Comparison of ENCODE assay signal across 1 cellular context in the genomic region with DNA sequence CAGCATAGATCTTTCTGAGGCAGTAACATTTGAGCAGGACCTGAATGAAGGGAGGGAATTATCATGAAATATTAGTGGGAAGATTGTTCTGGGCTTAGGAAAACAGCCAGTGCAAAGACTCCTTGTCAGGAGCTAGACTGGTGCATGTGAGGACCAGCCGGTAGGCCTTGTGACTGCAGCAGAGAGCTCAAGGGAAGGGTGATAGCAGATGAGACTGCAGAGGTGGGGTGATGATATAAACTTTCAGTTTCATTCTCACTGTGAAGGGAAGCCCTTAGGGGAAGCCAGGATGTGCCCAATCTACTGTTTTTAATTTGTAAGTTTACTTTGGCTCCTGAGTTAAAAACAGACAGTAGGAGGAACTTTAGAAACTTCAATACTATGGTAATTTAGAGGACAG.
TF ChIP-seq lines count a peak whose summit lies in the region.

No MANE protein-coding gene starts in this region.

TF ChIP-seq in GM12878, 131 proteins besides CTCF, POLR2A, EP300 and RAD21 (continued from another document and continues in another):
- TF ChIP-seq, protein P1, sequence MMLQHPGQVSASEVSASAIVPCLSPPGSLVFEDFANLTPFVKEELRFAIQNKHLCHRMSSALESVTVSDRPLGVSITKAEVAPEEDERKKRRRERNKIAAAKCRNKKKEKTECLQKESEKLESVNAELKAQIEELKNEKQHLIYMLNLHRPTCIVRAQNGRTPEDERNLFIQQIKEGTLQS (IDR thresholded peaks at IDR 0.05; ENCODE audit: borderline replicate concordance, extremely low read depth, low read depth, low read length), result no peak
- TF ChIP-seq ETV6 (conservative IDR thresholded peaks at IDR 0.05 in 1 of 2, IDR thresholded peaks at IDR 0.05 in 1 of 2; ENCODE audit: borderline replicate concordance in 1 of 2, low read depth in 1 of 2), result peak in 1 of 2 experiments; percentile 69; a peak in 1 of 4 replicates
- TF ChIP-seq SIX5 (IDR thresholded peaks at IDR 0.05; ENCODE audit: low read depth, low read length, severe bottlenecking), result no peak
- TF ChIP-seq SRF (IDR thresholded peaks at IDR 0.05; ENCODE audit: low read depth in 2 of 2, low read length in 2 of 2), result 0 out of 4 replicates have a peak, but pooled peaks of 1 of the 2 experiments have one; percentile 16
- 0 out of 2 replicates have a peak, but pooled peaks have one; percentile 47 for TF ChIP-seq GABPA (IDR thresholded peaks at IDR 0.05; ENCODE audit: low read depth)
- TF ChIP-seq CREM (IDR thresholded peaks at IDR 0.05; ENCODE audit: low read depth), result peak; percentile 61; the same call in 1 of the 2 replicates
- TF ChIP-seq NR2C1 (IDR thresholded peaks at IDR 0.05), result no peak
- TF ChIP-seq ZZZ3 (IDR thresholded peaks at IDR 0.05; ENCODE audit: control insufficient read depth, insufficient read length, low read depth), result no peak
- peak; percentile 29; the same call in 1 of the 2 replicates for TF ChIP-seq RUNX3 (IDR thresholded peaks at IDR 0.05; ENCODE audit: low read length)
- TF ChIP-seq SPI1 (IDR thresholded peaks at IDR 0.05; ENCODE audit: borderline replicate concordance, insufficient read depth, low read depth, low read length), result peak; percentile 36; the same call in 1 of the 2 replicates
- TF ChIP-seq TCF12 (IDR thresholded peaks at IDR 0.05; ENCODE audit: low read depth, low read length), result 0 out of 2 replicates have a peak, but pooled peaks have one; percentile 31
- TF ChIP-seq NFIC (IDR thresholded peaks at IDR 0.05; ENCODE audit: low read depth, low read length), result peak; percentile 72; the same call in 1 of the 2 replicates
- TF ChIP-seq, protein P2, sequence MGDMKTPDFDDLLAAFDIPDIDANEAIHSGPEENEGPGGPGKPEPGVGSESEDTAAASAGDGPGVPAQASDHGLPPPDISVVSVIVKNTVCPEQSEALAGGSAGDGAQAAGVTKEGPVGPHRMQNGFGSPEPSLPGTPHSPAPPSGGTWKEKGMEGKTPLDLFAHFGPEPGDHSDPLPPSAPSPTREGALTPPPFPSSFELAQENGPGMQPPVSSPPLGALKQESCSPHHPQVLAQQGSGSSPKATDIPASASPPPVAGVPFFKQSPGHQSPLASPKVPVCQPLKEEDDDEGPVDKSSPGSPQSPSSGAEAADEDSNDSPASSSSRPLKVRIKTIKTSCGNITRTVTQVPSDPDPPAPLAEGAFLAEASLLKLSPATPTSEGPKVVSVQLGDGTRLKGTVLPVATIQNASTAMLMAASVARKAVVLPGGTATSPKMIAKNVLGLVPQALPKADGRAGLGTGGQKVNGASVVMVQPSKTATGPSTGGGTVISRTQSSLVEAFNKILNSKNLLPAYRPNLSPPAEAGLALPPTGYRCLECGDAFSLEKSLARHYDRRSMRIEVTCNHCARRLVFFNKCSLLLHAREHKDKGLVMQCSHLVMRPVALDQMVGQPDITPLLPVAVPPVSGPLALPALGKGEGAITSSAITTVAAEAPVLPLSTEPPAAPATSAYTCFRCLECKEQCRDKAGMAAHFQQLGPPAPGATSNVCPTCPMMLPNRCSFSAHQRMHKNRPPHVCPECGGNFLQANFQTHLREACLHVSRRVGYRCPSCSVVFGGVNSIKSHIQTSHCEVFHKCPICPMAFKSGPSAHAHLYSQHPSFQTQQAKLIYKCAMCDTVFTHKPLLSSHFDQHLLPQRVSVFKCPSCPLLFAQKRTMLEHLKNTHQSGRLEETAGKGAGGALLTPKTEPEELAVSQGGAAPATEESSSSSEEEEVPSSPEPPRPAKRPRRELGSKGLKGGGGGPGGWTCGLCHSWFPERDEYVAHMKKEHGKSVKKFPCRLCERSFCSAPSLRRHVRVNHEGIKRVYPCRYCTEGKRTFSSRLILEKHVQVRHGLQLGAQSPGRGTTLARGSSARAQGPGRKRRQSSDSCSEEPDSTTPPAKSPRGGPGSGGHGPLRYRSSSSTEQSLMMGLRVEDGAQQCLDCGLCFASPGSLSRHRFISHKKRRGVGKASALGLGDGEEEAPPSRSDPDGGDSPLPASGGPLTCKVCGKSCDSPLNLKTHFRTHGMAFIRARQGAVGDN (IDR thresholded peaks at IDR 0.05), result peak; percentile 75
- TF ChIP-seq ASH2L (IDR thresholded peaks at IDR 0.05; ENCODE audit: borderline replicate concordance, low read depth), result peak; percentile 39; the same call in 1 of the 2 replicates
- TF ChIP-seq ATF7 (IDR thresholded peaks at IDR 0.05; ENCODE audit: low read depth), result peak; percentile 81
- no peak for TF ChIP-seq RFX5 (IDR thresholded peaks at IDR 0.05; ENCODE audit: low read depth, low read length)
- no peak for TF ChIP-seq YBX1 (IDR thresholded peaks at IDR 0.05)
- TF ChIP-seq DPF2 (IDR thresholded peaks at IDR 0.05), result peak; percentile 61
- 0 out of 2 replicates have a peak, but pooled peaks have one; percentile 25 for TF ChIP-seq POLR2AphosphoS5 (IDR thresholded peaks at IDR 0.05; ENCODE audit: low read length)
- peak; percentile 53; the same call in 1 of the 2 replicates for TF ChIP-seq IRF4 (IDR thresholded peaks at IDR 0.05; ENCODE audit: low read depth, low read length)
- TF ChIP-seq EGR1 (IDR thresholded peaks at IDR 0.05; ENCODE audit: borderline replicate concordance in 1 of 2, low read depth in 2 of 2, low read length in 2 of 2), result no peak
- no peak for TF ChIP-seq LARP7 (IDR thresholded peaks at IDR 0.05)
- TF ChIP-seq NR2C2 (IDR thresholded peaks at IDR 0.05; ENCODE audit: borderline replicate concordance, control insufficient read depth, insufficient read length, low read depth), result no peak
- TF ChIP-seq NBN (IDR thresholded peaks at IDR 0.05), result peak; percentile 74
- TF ChIP-seq, protein P3, sequence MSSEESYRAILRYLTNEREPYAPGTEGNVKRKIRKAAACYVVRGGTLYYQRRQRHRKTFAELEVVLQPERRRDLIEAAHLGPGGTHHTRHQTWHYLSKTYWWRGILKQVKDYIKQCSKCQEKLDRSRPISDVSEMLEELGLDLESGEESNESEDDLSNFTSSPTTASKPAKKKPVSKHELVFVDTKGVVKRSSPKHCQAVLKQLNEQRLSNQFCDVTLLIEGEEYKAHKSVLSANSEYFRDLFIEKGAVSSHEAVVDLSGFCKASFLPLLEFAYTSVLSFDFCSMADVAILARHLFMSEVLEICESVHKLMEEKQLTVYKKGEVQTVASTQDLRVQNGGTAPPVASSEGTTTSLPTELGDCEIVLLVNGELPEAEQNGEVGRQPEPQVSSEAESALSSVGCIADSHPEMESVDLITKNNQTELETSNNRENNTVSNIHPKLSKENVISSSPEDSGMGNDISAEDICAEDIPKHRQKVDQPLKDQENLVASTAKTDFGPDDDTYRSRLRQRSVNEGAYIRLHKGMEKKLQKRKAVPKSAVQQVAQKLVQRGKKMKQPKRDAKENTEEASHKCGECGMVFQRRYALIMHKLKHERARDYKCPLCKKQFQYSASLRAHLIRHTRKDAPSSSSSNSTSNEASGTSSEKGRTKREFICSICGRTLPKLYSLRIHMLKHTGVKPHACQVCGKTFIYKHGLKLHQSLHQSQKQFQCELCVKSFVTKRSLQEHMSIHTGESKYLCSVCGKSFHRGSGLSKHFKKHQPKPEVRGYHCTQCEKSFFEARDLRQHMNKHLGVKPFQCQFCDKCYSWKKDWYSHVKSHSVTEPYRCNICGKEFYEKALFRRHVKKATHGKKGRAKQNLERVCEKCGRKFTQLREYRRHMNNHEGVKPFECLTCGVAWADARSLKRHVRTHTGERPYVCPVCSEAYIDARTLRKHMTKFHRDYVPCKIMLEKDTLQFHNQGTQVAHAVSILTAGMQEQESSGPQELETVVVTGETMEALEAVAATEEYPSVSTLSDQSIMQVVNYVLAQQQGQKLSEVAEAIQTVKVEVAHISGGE (CRISPR knock-in tag; IDR thresholded peaks at IDR 0.05), result no peak
- no peak for TF ChIP-seq TAF1 (IDR thresholded peaks at IDR 0.05; ENCODE audit: borderline replicate concordance, low read depth, low read length)
- TF ChIP-seq NFXL1 (IDR thresholded peaks at IDR 0.05; ENCODE audit: borderline replicate concordance), result no peak
- TF ChIP-seq EED (IDR thresholded peaks at IDR 0.05; ENCODE audit: low read depth), result peak; percentile 64
- TF ChIP-seq HDGF (IDR thresholded peaks at IDR 0.05), result 0 out of 2 replicates have a peak, but pooled peaks have one; percentile 47
- TF ChIP-seq, protein P4, sequence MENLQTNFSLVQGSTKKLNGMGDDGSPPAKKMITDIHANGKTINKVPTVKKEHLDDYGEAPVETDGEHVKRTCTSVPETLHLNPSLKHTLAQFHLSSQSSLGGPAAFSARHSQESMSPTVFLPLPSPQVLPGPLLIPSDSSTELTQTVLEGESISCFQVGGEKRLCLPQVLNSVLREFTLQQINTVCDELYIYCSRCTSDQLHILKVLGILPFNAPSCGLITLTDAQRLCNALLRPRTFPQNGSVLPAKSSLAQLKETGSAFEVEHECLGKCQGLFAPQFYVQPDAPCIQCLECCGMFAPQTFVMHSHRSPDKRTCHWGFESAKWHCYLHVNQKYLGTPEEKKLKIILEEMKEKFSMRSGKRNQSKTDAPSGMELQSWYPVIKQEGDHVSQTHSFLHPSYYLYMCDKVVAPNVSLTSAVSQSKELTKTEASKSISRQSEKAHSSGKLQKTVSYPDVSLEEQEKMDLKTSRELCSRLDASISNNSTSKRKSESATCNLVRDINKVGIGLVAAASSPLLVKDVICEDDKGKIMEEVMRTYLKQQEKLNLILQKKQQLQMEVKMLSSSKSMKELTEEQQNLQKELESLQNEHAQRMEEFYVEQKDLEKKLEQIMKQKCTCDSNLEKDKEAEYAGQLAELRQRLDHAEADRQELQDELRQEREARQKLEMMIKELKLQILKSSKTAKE (IDR thresholded peaks at IDR 0.05; ENCODE audit: low read depth, poor library complexity, severe bottlenecking), result peak; percentile 58
- peak; percentile 65; the same call in 1 of the 2 replicates for TF ChIP-seq RAD51 (IDR thresholded peaks at IDR 0.05)
- TF ChIP-seq BHLHE40 (IDR thresholded peaks at IDR 0.05; ENCODE audit: borderline replicate concordance in 1 of 2, low read depth in 2 of 2, low read length in 1 of 2), result peak; percentile 58 to 64; a peak in 2 of 4 replicates
- TF ChIP-seq MEF2A (IDR thresholded peaks at IDR 0.05; ENCODE audit: insufficient read depth, low read depth, low read length), result 0 out of 2 replicates have a peak, but pooled peaks have one; percentile 19
- TF ChIP-seq, protein P5, sequence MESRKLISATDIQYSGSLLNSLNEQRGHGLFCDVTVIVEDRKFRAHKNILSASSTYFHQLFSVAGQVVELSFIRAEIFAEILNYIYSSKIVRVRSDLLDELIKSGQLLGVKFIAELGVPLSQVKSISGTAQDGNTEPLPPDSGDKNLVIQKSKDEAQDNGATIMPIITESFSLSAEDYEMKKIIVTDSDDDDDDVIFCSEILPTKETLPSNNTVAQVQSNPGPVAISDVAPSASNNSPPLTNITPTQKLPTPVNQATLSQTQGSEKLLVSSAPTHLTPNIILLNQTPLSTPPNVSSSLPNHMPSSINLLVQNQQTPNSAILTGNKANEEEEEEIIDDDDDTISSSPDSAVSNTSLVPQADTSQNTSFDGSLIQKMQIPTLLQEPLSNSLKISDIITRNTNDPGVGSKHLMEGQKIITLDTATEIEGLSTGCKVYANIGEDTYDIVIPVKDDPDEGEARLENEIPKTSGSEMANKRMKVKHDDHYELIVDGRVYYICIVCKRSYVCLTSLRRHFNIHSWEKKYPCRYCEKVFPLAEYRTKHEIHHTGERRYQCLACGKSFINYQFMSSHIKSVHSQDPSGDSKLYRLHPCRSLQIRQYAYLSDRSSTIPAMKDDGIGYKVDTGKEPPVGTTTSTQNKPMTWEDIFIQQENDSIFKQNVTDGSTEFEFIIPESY (IDR thresholded peaks at IDR 0.05), result no peak
- peak; percentile 58; the same call in 1 of the 2 replicates for TF ChIP-seq JUND (IDR thresholded peaks at IDR 0.05; ENCODE audit: low read depth, low read length)
- peak; percentile 70 for TF ChIP-seq IKZF1 (conservative IDR thresholded peaks at IDR 0.05)
- TF ChIP-seq, protein P6, sequence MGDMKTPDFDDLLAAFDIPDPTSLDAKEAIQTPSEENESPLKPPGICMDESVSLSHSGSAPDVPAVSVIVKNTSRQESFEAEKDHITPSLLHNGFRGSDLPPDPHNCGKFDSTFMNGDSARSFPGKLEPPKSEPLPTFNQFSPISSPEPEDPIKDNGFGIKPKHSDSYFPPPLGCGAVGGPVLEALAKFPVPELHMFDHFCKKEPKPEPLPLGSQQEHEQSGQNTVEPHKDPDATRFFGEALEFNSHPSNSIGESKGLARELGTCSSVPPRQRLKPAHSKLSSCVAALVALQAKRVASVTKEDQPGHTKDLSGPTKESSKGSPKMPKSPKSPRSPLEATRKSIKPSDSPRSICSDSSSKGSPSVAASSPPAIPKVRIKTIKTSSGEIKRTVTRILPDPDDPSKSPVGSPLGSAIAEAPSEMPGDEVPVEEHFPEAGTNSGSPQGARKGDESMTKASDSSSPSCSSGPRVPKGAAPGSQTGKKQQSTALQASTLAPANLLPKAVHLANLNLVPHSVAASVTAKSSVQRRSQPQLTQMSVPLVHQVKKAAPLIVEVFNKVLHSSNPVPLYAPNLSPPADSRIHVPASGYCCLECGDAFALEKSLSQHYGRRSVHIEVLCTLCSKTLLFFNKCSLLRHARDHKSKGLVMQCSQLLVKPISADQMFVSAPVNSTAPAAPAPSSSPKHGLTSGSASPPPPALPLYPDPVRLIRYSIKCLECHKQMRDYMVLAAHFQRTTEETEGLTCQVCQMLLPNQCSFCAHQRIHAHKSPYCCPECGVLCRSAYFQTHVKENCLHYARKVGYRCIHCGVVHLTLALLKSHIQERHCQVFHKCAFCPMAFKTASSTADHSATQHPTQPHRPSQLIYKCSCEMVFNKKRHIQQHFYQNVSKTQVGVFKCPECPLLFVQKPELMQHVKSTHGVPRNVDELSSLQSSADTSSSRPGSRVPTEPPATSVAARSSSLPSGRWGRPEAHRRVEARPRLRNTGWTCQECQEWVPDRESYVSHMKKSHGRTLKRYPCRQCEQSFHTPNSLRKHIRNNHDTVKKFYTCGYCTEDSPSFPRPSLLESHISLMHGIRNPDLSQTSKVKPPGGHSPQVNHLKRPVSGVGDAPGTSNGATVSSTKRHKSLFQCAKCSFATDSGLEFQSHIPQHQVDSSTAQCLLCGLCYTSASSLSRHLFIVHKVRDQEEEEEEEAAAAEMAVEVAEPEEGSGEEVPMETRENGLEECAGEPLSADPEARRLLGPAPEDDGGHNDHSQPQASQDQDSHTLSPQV (IDR thresholded peaks at IDR 0.05), result no peak
- TF ChIP-seq, protein P7, sequence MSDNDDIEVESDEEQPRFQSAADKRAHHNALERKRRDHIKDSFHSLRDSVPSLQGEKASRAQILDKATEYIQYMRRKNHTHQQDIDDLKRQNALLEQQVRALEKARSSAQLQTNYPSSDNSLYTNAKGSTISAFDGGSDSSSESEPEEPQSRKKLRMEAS (IDR thresholded peaks at IDR 0.05; ENCODE audit: low read depth, low read length), result 0 out of 2 replicates have a peak, but pooled peaks have one; percentile 30
- TF ChIP-seq BCL11A (IDR thresholded peaks at IDR 0.05; ENCODE audit: low read depth, low read length), result 0 out of 2 replicates have a peak, but pooled peaks have one; percentile 57
- TF ChIP-seq IKZF2 (IDR thresholded peaks at IDR 0.05), result peak; percentile 45 to 65; a peak in 2 of 4 replicates
- no peak for TF ChIP-seq ZNF274 (IDR thresholded peaks at IDR 0.05; ENCODE audit: insufficient read depth, insufficient read length)
- peak; percentile 34; the same call in 1 of the 2 replicates for TF ChIP-seq MTA2 (IDR thresholded peaks at IDR 0.05; ENCODE audit: low read depth)
